12 cellular contexts compared by ENCODE assay signal in the genomic region with DNA sequence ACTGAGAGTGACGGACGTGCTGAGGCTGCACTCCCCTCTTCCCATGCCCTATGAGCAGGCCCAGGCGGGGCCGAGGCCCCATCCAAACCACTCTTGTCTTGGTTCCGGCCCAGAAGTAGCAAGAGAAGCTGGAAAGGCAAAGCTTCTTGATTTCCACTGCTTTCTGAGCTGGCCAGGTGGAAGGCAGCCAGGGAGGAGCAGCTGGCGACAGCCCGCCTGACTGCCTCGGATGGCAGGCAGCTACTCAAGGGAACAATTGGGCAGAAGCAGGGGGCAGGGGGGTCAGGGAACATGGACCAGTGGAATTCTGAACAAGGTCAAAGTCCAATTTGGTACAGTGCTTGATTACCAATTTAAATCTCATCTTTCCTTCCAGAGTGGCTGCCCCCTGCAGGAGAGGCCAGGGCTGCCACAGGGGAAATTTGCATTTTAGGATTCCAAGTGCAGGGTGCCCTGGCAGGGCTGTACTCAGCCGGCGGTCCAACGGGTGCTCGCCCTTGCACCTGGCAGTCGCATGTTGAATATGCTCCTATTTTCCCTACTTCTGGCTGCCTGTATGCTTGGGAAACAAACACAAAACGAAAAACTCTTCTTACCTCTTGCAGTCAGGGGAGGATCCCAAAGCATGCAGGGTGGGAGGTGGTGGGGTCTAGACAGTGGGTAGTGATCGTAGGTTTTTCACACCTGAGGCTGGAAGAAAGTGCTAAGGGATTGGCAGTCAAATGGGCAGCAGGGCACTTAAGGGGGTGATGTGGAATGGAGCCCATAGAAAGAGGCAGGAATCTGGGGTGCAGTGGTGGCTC.
DNase-seq lines count a peak whose midpoint lies in the region; ATAC-seq, FAIRE-seq and TF ChIP-seq lines count a peak whose summit lies in the region.
"Had no signal": no experiment of that assay in that cellular context is flagged by ENCODE, and none has a peak within 500 bp of the region (broad histone marks: within the 10 kb centered on the region; RNA-seq: fewer than 3 reads in every experiment).

No MANE protein-coding gene starts in this region.

- H3K9me3 ChIP-seq in heart left ventricle (no peaks in the 10 kb centered on the region), GM23248 (ENCODE audit: low read depth) (no peaks in the 10 kb centered on the region)
- H3K9me3 ChIP-seq: prostate gland, SJCRH30 had no signal

- H3K4me3 Mint-ChIP-seq in activated naive CD4-positive, alpha-beta T cell treated with anti-CD3 and anti-CD28 coated beads for 36 hours, result no peak overlapping the region

- no peak overlapping the region for H3K9ac ChIP-seq in GM23248

- H3K4me1 ChIP-seq in heart left ventricle (peaks cover 0 to 5% (median 0%) of the 10 kb centered on the region in 12 donors), GM23248 (ENCODE audit: insufficient read depth) (peaks cover 7% of the 10 kb centered on the region; the same call in 1 of the 2 replicates)
- H3K4me1 ChIP-seq: prostate gland had no signal

- intact Hi-C loops in heart left ventricle (cut with DNase I), result loop anchor here in 2 of 10 donors (10.0 kb wide), 2 partner anchors 64 to 116 kb away; a partner anchor contains a TSS
- intact Hi-C loops in posterior cingulate gyrus (cut with DNase I), result no loop called here
- intact Hi-C loops in activated naive CD4-positive, alpha-beta T cell treated with anti-CD3 and anti-CD28 coated beads for 36 hours (cut with micrococcal nuclease), result no loop called here

- H2AFZ ChIP-seq in GM23248, result no peak overlapping the region

- H3K9me3 Mint-ChIP-seq in activated naive CD4-positive, alpha-beta T cell treated with anti-CD3 and anti-CD28 coated beads for 36 hours, result no peaks in the 10 kb centered on the region

- CTCF ChIA-PET in activated naive CD4-positive, alpha-beta T cell treated with anti-CD3 and anti-CD28 coated beads for 36 hours (lab: Charles Lee), result no interaction called here

- no peaks in the 10 kb centered on the region for H3K36me3 Mint-ChIP-seq in activated naive CD4-positive, alpha-beta T cell treated with anti-CD3 and anti-CD28 coated beads for 36 hours (ENCODE audit: low read depth)

- TF ChIP-seq POLR2A in heart left ventricle (IDR thresholded peaks at IDR 0.05), result no peak
- TF ChIP-seq POLR2A in GM12891 (IDR thresholded peaks at IDR 0.05; ENCODE audit: low read depth, low read length), result no peak

- TF ChIP-seq CTCF in heart left ventricle (IDR thresholded peaks at IDR 0.05), result peak in 5 of 12 donors; percentile 8 to 30 (median 15)

- H3K27ac Mint-ChIP-seq in activated naive CD4-positive, alpha-beta T cell treated with anti-CD3 and anti-CD28 coated beads for 36 hours, result no peak overlapping the region

- H3K27me3 ChIP-seq in heart left ventricle, result peaks cover 0 to 21% (median 0%) of the 10 kb centered on the region in 9 donors
- peaks cover 21% of the 10 kb centered on the region for H3K27me3 ChIP-seq in GM23248 (replicated peaks; ENCODE audit: insufficient read depth)
- H3K27me3 ChIP-seq: SJCRH30 had no signal

- DNase-seq in G401 (ENCODE audit: low spot score) (peak; percentile 82), OCI-M1 (lab: John Stamatoyannopoulos, UW) (peak; percentile 2), heart left ventricle (peak in 3 of 5 donors; percentile 42 to 76 (median 45)), posterior cingulate gyrus (peak in 8 of 10 donors; percentile 38 to 88 (median 49)), GM12891 (ENCODE audit: insufficient read length, low spot score) (no peak), GM23248 (no peak)
- DNase-seq in activated naive CD4-positive, alpha-beta T cell treated with anti-CD3 and anti-CD28 coated beads for 36 hours, result no peak
- no peak for DNase-seq in activated CD8-positive, alpha-beta memory T cell treated with anti-CD3 and anti-CD28 coated beads, Interleukin-2, amount 50 U/mL, for 48 hours
- DNase-seq: Karpas-422, SJCRH30 had no signal

- no peaks in the 10 kb centered on the region for H3K27me3 Mint-ChIP-seq in activated naive CD4-positive, alpha-beta T cell treated with anti-CD3 and anti-CD28 coated beads for 36 hours (ENCODE audit: low read depth)

- H4K20me1 ChIP-seq in GM23248 (ENCODE audit: insufficient read depth), result no peaks in the 10 kb centered on the region

- H3K4me1 Mint-ChIP-seq in activated naive CD4-positive, alpha-beta T cell treated with anti-CD3 and anti-CD28 coated beads for 36 hours (ENCODE audit: low read depth), result no peaks in the 10 kb centered on the region

- no peaks in the 10 kb centered on the region for H3K79me2 ChIP-seq in GM23248 (ENCODE audit: insufficient read depth)

- in situ Hi-C loops in G401 (cut with HindIII; ENCODE audit: low sequenced_read_pairs), result no loop called here
- in situ Hi-C loops in GM23248 (cut with MboI), result no loop called here

- H3K4me3 ChIP-seq in heart left ventricle, result no peak overlapping the region
- H3K4me3 ChIP-seq in GM23248, result no peak overlapping the region
- H3K4me3 ChIP-seq: prostate gland, SJCRH30 had no signal

- H3K27ac ChIP-seq in heart left ventricle (no peak overlapping the region), GM23248 (no peak overlapping the region)
- H3K27ac ChIP-seq: prostate gland, SJCRH30 had no signal

- no peaks in the 10 kb centered on the region for H3K9me2 ChIP-seq in GM23248 (ENCODE audit: insufficient read depth)

- FAIRE-seq in GM12891 (lab: Jason Lieb, UNC), result no peak
- FAIRE-seq: G401.6 had no signal

- peak in 2 of 4 donors; percentile 47 to 68 for ATAC-seq in heart left ventricle

- WGBS in heart left ventricle, 4 donors, result 74 to 80% (median 79%) methylated on average over 10 to 15 of the region's 15 CpGs
- 21 to 22% methylated on average over 15 of the region's 15 CpGs for WGBS in GM23248 (ENCODE audit: low coverage in 1 of 2, low lambda C conversion rate in 2 of 2, missing lambda C conversion rate in 2 of 2), 2 experiments

- H3K4me2 ChIP-seq in GM23248 (ENCODE audit: unreplicated experiment), result no peak overlapping the region

- no peaks in the 10 kb centered on the region for H3K36me3 ChIP-seq in heart left ventricle
- no peaks in the 10 kb centered on the region for H3K36me3 ChIP-seq in GM23248 (ENCODE audit: low read depth)
- H3K36me3 ChIP-seq: prostate gland, SJCRH30 had no signal

- H3F3A ChIP-seq in GM23248 (ENCODE audit: insufficient read depth), result no peaks in the 10 kb centered on the region

TF ChIP-seq in GM12891, 5 proteins besides CTCF, POLR2A, EP300 and RAD21:
- TF ChIP-seq POLR2AphosphoS5 (IDR thresholded peaks at IDR 0.05; ENCODE audit: low read depth, low read length), result no peak
- TF ChIP-seq PAX5 (IDR thresholded peaks at IDR 0.05; ENCODE audit: insufficient read depth, low read length, severe bottlenecking), result no peak
- no peak for TF ChIP-seq POU2F2 (IDR thresholded peaks at IDR 0.05; ENCODE audit: low read depth, low read length)
- no peak for TF ChIP-seq SPI1 (IDR thresholded peaks at IDR 0.05; ENCODE audit: low read depth, low read length)
- no peak for TF ChIP-seq TAF1 (IDR thresholded peaks at IDR 0.05; ENCODE audit: low read depth, low read length)

Comparison
In these comparisons a context has a peak if more than half of its experiments do, and no peak if none do; other contexts are left out.
1. DNase-seq: peak in G401 (single experiment), OCI-M1 (single experiment), heart left ventricle (3 of 5) and posterior cingulate gyrus (8 of 10); none in GM12891 (single experiment), activated naive CD4-positive, alpha-beta T cell treated with anti-CD3 and anti-CD28 coated beads for 36 hours (single experiment), GM23248 (single experiment) and activated CD8-positive, alpha-beta memory T cell treated with anti-CD3 and anti-CD28 coated beads, Interleukin-2, amount 50 U/mL, for 48 hours (single experiment).